13 cellular contexts compared by ENCODE assay signal in genomic region chr6:130967502-130968469, GRCh38.
A peak's percentile ranks its signal among the peaks of the same experiment; 100 is the strongest.
DNase-seq lines count a peak whose midpoint lies in the region; ATAC-seq, FAIRE-seq and TF ChIP-seq lines count a peak whose summit lies in the region.
"Had no signal": no experiment of that assay in that cellular context is flagged by ENCODE, and none has a peak within 500 bp of the region (broad histone marks: within the 10 kb centered on the region; RNA-seq: fewer than 3 reads in every experiment).

No MANE protein-coding gene starts in this region.

- no peaks in the 10 kb centered on the region for H3K27me3 ChIP-seq in esophagus muscularis mucosa

- intact Hi-C loops in esophagus muscularis mucosa (cut with DNase I) = loop anchor here (10.0 kb wide), 1 partner anchor 97 kb away; the partner anchor contains the start of gene EPB41L2

- no peaks in the 10 kb centered on the region for H3K9me3 ChIP-seq in esophagus muscularis mucosa

- H3K36me3 Mint-ChIP-seq in stimulated activated naive B cell treated with anti-CD40 and anti-IgM and Interleukin-4, amounts not matched to agents 10 μg/mL and 1 μg/mL and 100 μg/mL, for 72 hours = peaks cover 2 to 10% of the 10 kb centered on the region in 2 donors
- H3K36me3 Mint-ChIP-seq: activated naive CD8-positive, alpha-beta T cell treated with anti-CD3 and anti-CD28 coated beads, Interleukin-2, amount 10 ng/mL, durations not matched to agents 7 days and 5 days had no signal

- no peak for ATAC-seq in stimulated activated naive B cell treated with anti-CD40 and anti-IgM and Interleukin-4, amounts not matched to agents 10 μg/mL and 1 μg/mL and 100 μg/mL, for 72 hours (replicated peaks)
- ATAC-seq: esophagus mucosa had no signal

- H3K27ac Mint-ChIP-seq in stimulated activated naive B cell treated with anti-CD40 and anti-IgM and Interleukin-4, amounts not matched to agents 10 μg/mL and 1 μg/mL and 100 μg/mL, for 72 hours = no peak overlapping the region
- H3K27ac Mint-ChIP-seq: activated naive CD8-positive, alpha-beta T cell treated with anti-CD3 and anti-CD28 coated beads, Interleukin-2, amount 10 ng/mL, durations not matched to agents 7 days and 5 days had no signal

- peak overlapping the region; percentile 38 to 60 (median 48) for H3K4me3 ChIP-seq in esophagus muscularis mucosa

- 50% methylated on average over 8 of the region's 8 CpGs for WGBS in esophagus muscularis mucosa

- H3K4me1 ChIP-seq in esophagus muscularis mucosa = peaks cover 29 to 55% (median 45%) of the 10 kb centered on the region in 4 donors

- peaks cover 27 to 49% of the 10 kb centered on the region in 2 donors for H3K4me1 Mint-ChIP-seq in stimulated activated naive B cell treated with anti-CD40 and anti-IgM and Interleukin-4, amounts not matched to agents 10 μg/mL and 1 μg/mL and 100 μg/mL, for 72 hours
- H3K4me1 Mint-ChIP-seq: activated naive CD8-positive, alpha-beta T cell treated with anti-CD3 and anti-CD28 coated beads, Interleukin-2, amount 10 ng/mL, durations not matched to agents 7 days and 5 days had no signal

- DNase-seq in OCI-M1 (lab: John Stamatoyannopoulos, UW) = peak; percentile 78
- DNase-seq in esophagus muscularis mucosa (ENCODE audit: extremely low spot score) = no peak
- DNase-seq in middle frontal gyrus (ENCODE audit: extremely low spot score, low spot score) = peak; percentile 53
- DNase-seq in urothelium cell line (ENCODE audit: low spot score) = peak; percentile 8
- no peak for DNase-seq in AG20443 (ENCODE audit: low spot score)
- no peak for DNase-seq in NK-92 (lab: John Stamatoyannopoulos, UW; ENCODE audit: unreplicated experiment)
- no peak for DNase-seq in stimulated activated naive B cell treated with anti-CD40 and anti-IgM and Interleukin-4, amounts not matched to agents 10 μg/mL and 1 μg/mL and 100 μg/mL, for 72 hours
- DNase-seq in SHP77 treated with DMSO at 0.1 percent for 48 hours (lab: John Stamatoyannopoulos, UW) = no peak
- DNase-seq: activated CD4-positive, alpha-beta T cell treated with anti-CD3 and anti-CD28 coated beads, Interleukin-2, amount 50 U/mL, for 1 hour; activated naive CD8-positive, alpha-beta T cell treated with anti-CD3 and anti-CD28 coated beads, Interleukin-2, amount 10 ng/mL, durations not matched to agents 7 days and 5 days; DND-41 had no signal

- H3K27ac ChIP-seq in esophagus muscularis mucosa (replicated peaks in 1 of 4) = peak overlapping the region; percentile 8 to 52 (median 40)

- no peak overlapping the region for H3K4me3 Mint-ChIP-seq in stimulated activated naive B cell treated with anti-CD40 and anti-IgM and Interleukin-4, amounts not matched to agents 10 μg/mL and 1 μg/mL and 100 μg/mL, for 72 hours
- H3K4me3 Mint-ChIP-seq: activated naive CD8-positive, alpha-beta T cell treated with anti-CD3 and anti-CD28 coated beads, Interleukin-2, amount 10 ng/mL, durations not matched to agents 7 days and 5 days; IgD-negative memory B cell had no signal

- TF ChIP-seq EP300 in esophagus muscularis mucosa (IDR thresholded peaks at IDR 0.05) = no peak

- no peaks in the 10 kb centered on the region for H3K27me3 Mint-ChIP-seq in stimulated activated naive B cell treated with anti-CD40 and anti-IgM and Interleukin-4, amounts not matched to agents 10 μg/mL and 1 μg/mL and 100 μg/mL, for 72 hours
- H3K27me3 Mint-ChIP-seq: activated naive CD8-positive, alpha-beta T cell treated with anti-CD3 and anti-CD28 coated beads, Interleukin-2, amount 10 ng/mL, durations not matched to agents 7 days and 5 days; IgD-negative memory B cell had no signal

- no peaks in the 10 kb centered on the region for H3K36me3 ChIP-seq in esophagus muscularis mucosa

- FAIRE-seq in urothelium cell line (lab: Jason Lieb, UNC) = no peak

- no peak for TF ChIP-seq POLR2A in esophagus muscularis mucosa (IDR thresholded peaks at IDR 0.05; ENCODE audit: low read depth)

- H3K9me3 Mint-ChIP-seq in stimulated activated naive B cell treated with anti-CD40 and anti-IgM and Interleukin-4, amounts not matched to agents 10 μg/mL and 1 μg/mL and 100 μg/mL, for 72 hours = no peaks in the 10 kb centered on the region
- H3K9me3 Mint-ChIP-seq: activated naive CD8-positive, alpha-beta T cell treated with anti-CD3 and anti-CD28 coated beads, Interleukin-2, amount 10 ng/mL, durations not matched to agents 7 days and 5 days; IgD-negative memory B cell had no signal

- TF ChIP-seq CTCF in esophagus muscularis mucosa (IDR thresholded peaks at IDR 0.05) = no peak

Comparison
In these comparisons a context has a peak if more than half of its experiments do, and no peak if none do; other contexts are left out.
1. DNase-seq: peak in OCI-M1 (single experiment), middle frontal gyrus (single experiment) and urothelium cell line (single experiment); none in esophagus muscularis mucosa (single experiment), AG20443 (single experiment), NK-92 (single experiment), stimulated activated naive B cell treated with anti-CD40 and anti-IgM and Interleukin-4, amounts not matched to agents 10 μg/mL and 1 μg/mL and 100 μg/mL, for 72 hours (single experiment) and SHP77 treated with DMSO at 0.1 percent for 48 hours (single experiment).